Comparison of ENCODE assay signal across 30 cellular contexts in genomic region chr12:58148976-58149375, GRCh38.
"Had no signal": no experiment of that assay in that cellular context is flagged by ENCODE, and none has a peak within 500 bp of the region (broad histone marks: within the 10 kb centered on the region; RNA-seq: fewer than 3 reads in every experiment).

No MANE protein-coding gene starts in this region.

- H3K27ac Mint-ChIP-seq: activated B cell treated with CpG ODN at 0.5 μM for 24 hours; activated CD4-positive, alpha-beta memory T cell treated with anti-CD3 and anti-CD28 coated beads, Interleukin-2, amount 10 ng/mL, durations not matched to agents 7 days and 5 days; activated CD4-positive, alpha-beta T cell treated with anti-CD3 and anti-CD28 coated beads, Interleukin-2, amount 10 ng/mL, durations not matched to agents 24 days and 14 days; activated naive CD8-positive, alpha-beta T cell treated with anti-CD3 and anti-CD28 coated beads for 36 hours; activated naive CD8-positive, alpha-beta T cell treated with anti-CD3 and anti-CD28 coated beads, Interleukin-2, amount 50 U/mL, for 24 hours; activated T-cell treated with anti-CD3 and anti-CD28 coated beads, Interleukin-2, amount 50 U/mL, for 24 hours; activated T-cell treated with anti-CD3 and anti-CD28 coated beads, Interleukin-2, amount 50 U/mL, for 72 hours; effector memory CD8-positive, alpha-beta T cell; T-helper 17 cell; T-helper 2 cell treated with Interferon-gamma antibody and Interleukin-4, amounts not matched to agents 5 μg/mL and 100 μg/mL, for 36 hours had no signal

- ATAC-seq: activated CD4-positive, CD25-positive, alpha-beta regulatory T cell treated with anti-CD3 and anti-CD28 coated beads, Interleukin-2, amount 50 U/mL, for 24 hours; activated naive CD8-positive, alpha-beta T cell treated with anti-CD3 and anti-CD28 coated beads, Interleukin-2, amount 50 U/mL, for 24 hours; activated T-cell treated with anti-CD3 and anti-CD28 coated beads, Interleukin-2, amount 50 U/mL, for 72 hours; effector memory CD8-positive, alpha-beta T cell; gastroesophageal sphincter; T-helper 17 cell had no signal

- H3K9me3 Mint-ChIP-seq: activated CD4-positive, alpha-beta memory T cell treated with anti-CD3 and anti-CD28 coated beads, Interleukin-2, amount 10 ng/mL, durations not matched to agents 7 days and 5 days; T-helper 2 cell treated with Interferon-gamma antibody and Interleukin-4, amounts not matched to agents 5 μg/mL and 100 μg/mL, for 36 hours had no signal

- FAIRE-seq: colon, endometrium had no signal

- H3K36me3 ChIP-seq: adrenal gland, brain microvascular endothelial cell, esophagus squamous epithelium, gastroesophageal sphincter, heart right ventricle, WERI-Rb-1 had no signal

- H3K4me1 Mint-ChIP-seq: activated B cell treated with CpG ODN at 0.5 μM for 24 hours; activated CD4-positive, alpha-beta memory T cell treated with anti-CD3 and anti-CD28 coated beads, Interleukin-2, amount 10 ng/mL, durations not matched to agents 7 days and 5 days; activated CD4-positive, alpha-beta T cell treated with anti-CD3 and anti-CD28 coated beads, Interleukin-2, amount 10 ng/mL, durations not matched to agents 24 days and 14 days; activated naive CD8-positive, alpha-beta T cell treated with anti-CD3 and anti-CD28 coated beads for 36 hours; activated naive CD8-positive, alpha-beta T cell treated with anti-CD3 and anti-CD28 coated beads, Interleukin-2, amount 50 U/mL, for 24 hours; T-helper 17 cell had no signal

- H3K27ac ChIP-seq: adrenal gland, brain microvascular endothelial cell, epithelial cell of prostate, esophagus squamous epithelium, gastroesophageal sphincter, heart right ventricle, WERI-Rb-1 had no signal

- H3K9me3 ChIP-seq: adrenal gland, esophagus squamous epithelium, gastroesophageal sphincter had no signal

- H3K36me3 Mint-ChIP-seq: activated naive CD8-positive, alpha-beta T cell treated with anti-CD3 and anti-CD28 coated beads for 36 hours had no signal

- H3K4me3 Mint-ChIP-seq: activated B cell treated with CpG ODN at 0.5 μM for 24 hours; activated CD4-positive, alpha-beta memory T cell treated with anti-CD3 and anti-CD28 coated beads, Interleukin-2, amount 10 ng/mL, durations not matched to agents 7 days and 5 days; activated CD4-positive, alpha-beta T cell treated with anti-CD3 and anti-CD28 coated beads, Interleukin-2, amount 10 ng/mL, durations not matched to agents 24 days and 14 days; activated naive CD8-positive, alpha-beta T cell treated with anti-CD3 and anti-CD28 coated beads for 36 hours; activated naive CD8-positive, alpha-beta T cell treated with anti-CD3 and anti-CD28 coated beads, Interleukin-2, amount 50 U/mL, for 24 hours; activated T-cell treated with anti-CD3 and anti-CD28 coated beads, Interleukin-2, amount 50 U/mL, for 24 hours; activated T-cell treated with anti-CD3 and anti-CD28 coated beads, Interleukin-2, amount 50 U/mL, for 72 hours; effector memory CD8-positive, alpha-beta T cell; T-helper 17 cell; T-helper 2 cell treated with Interferon-gamma antibody and Interleukin-4, amounts not matched to agents 5 μg/mL and 100 μg/mL, for 36 hours had no signal

- H3K27me3 Mint-ChIP-seq: activated CD4-positive, alpha-beta T cell treated with anti-CD3 and anti-CD28 coated beads, Interleukin-2, amount 10 ng/mL, durations not matched to agents 24 days and 14 days had no signal

- H3K4me3 ChIP-seq: adrenal gland, esophagus squamous epithelium, gastroesophageal sphincter, heart right ventricle had no signal

- DNase-seq: activated B cell treated with CpG ODN at 0.5 μM for 24 hours; activated CD4-positive, alpha-beta memory T cell treated with anti-CD3 and anti-CD28 coated beads, Interleukin-2, amount 10 ng/mL, durations not matched to agents 7 days and 5 days; activated CD4-positive, alpha-beta T cell treated with anti-CD3 and anti-CD28 coated beads, Interleukin-2, amount 10 ng/mL, durations not matched to agents 24 days and 14 days; activated CD8-positive, alpha-beta memory T cell treated with anti-CD3 and anti-CD28 coated beads, Interleukin-2, amount 50 U/mL, for 48 hours; activated gamma-delta T cell; activated naive CD4-positive, alpha-beta T cell; activated naive CD4-positive, alpha-beta T cell treated with anti-CD3 and anti-CD28 coated beads, Interleukin-2, amount 50 U/mL, for 16 hours; activated naive CD8-positive, alpha-beta T cell treated with anti-CD3 and anti-CD28 coated beads for 36 hours; activated naive CD8-positive, alpha-beta T cell treated with anti-CD3 and anti-CD28 coated beads, Interleukin-2, amount 50 U/mL, for 24 hours; activated T-cell treated with anti-CD3 and anti-CD28 coated beads for 4 hours; activated T-cell treated with anti-CD3 and anti-CD28 coated beads, Interleukin-2, amount 50 U/mL, for 24 hours; activated T-cell treated with anti-CD3 and anti-CD28 coated beads, Interleukin-2, amount 50 U/mL, for 72 hours; aorta; cortex of kidney; effector CD4-positive, alpha-beta T cell; effector memory CD8-positive, alpha-beta T cell; esophagus squamous epithelium; foreskin melanocyte; heart right ventricle; T-helper 1 cell; T-helper 17 cell; WERI-Rb-1 had no signal

- H3K4me1 ChIP-seq: adrenal gland, esophagus squamous epithelium had no signal

- H3K27me3 ChIP-seq: adrenal gland, brain microvascular endothelial cell, esophagus squamous epithelium, gastroesophageal sphincter, heart right ventricle had no signal
